In genomic region chr6:27176096-27176495, GRCh38 we compare ENCODE assay signal across 9 cellular contexts.
DNase-seq lines count a peak whose midpoint lies in the region; ATAC-seq and TF ChIP-seq lines count a peak whose summit lies in the region.
"Had no signal": no experiment of that assay in that cellular context is flagged by ENCODE, and none has a peak within 500 bp of the region (broad histone marks: within the 10 kb centered on the region; RNA-seq: fewer than 3 reads in every experiment).

No MANE protein-coding gene starts in this region.

- peaks cover 5% of the 10 kb centered on the region for H3K79me2 ChIP-seq in trophoblast cell (ENCODE audit: control insufficient read depth, insufficient read depth, low read length, poor library complexity)

- H3K14ac ChIP-seq in trophoblast cell (ENCODE audit: low read length) = no peak overlapping the region

- H4K91ac ChIP-seq in trophoblast cell (ENCODE audit: low read depth, low read length) = no peak overlapping the region

- no peaks in the 10 kb centered on the region for H3K9me3 ChIP-seq in trophoblast cell (ENCODE audit: insufficient read depth, low read depth, low read length)
- H3K9me3 ChIP-seq: spleen had no signal

- no peak overlapping the region for H2AK5ac ChIP-seq in trophoblast cell (ENCODE audit: low read length)

- TF ChIP-seq POLR2A in NB4 (IDR thresholded peaks at IDR 0.05; ENCODE audit: extremely low read depth, insufficient read length) (no peak), erythroblast (IDR thresholded peaks at IDR 0.05; ENCODE audit: low read length) (no peak)

- peak overlapping the region; percentile 64 for H3K27ac ChIP-seq in trophoblast cell (ENCODE audit: low read depth, low read length)

- H3K4me3 ChIP-seq in GM12865 (ENCODE audit: low read depth, low read length) = no peak overlapping the region
- H3K4me3 ChIP-seq in NB4 (ENCODE audit: low read depth, low read length) = no peak overlapping the region
- H3K4me3 ChIP-seq in cardiac fibroblast (replicated peaks in 1 of 2; ENCODE audit: low read depth in 2 of 2, low read length in 2 of 2) = no peak overlapping the region
- H3K4me3 ChIP-seq in trophoblast cell (ENCODE audit: low read depth, low read length) = no peak overlapping the region

- no peak overlapping the region for H2BK120ac ChIP-seq in trophoblast cell (ENCODE audit: insufficient read depth, low read length, poor library complexity)

- H3K79me1 ChIP-seq in trophoblast cell (ENCODE audit: low read length) = peaks cover 14% of the 10 kb centered on the region

- H3K4me2 ChIP-seq in trophoblast cell (ENCODE audit: low read length) = peak overlapping the region; percentile 54

- no peak overlapping the region for H2BK12ac ChIP-seq in trophoblast cell (ENCODE audit: low read length)

- no peak overlapping the region for H4K12ac ChIP-seq in trophoblast cell (ENCODE audit: low read depth, low read length)

- no peak for TF ChIP-seq CTCF in GM12865 (IDR thresholded peaks at IDR 0.05; ENCODE audit: insufficient read depth, low read depth, low read length, missing control alignments)
- no peak for TF ChIP-seq CTCF in NB4 (IDR thresholded peaks at IDR 0.05; ENCODE audit: low read depth, low read length)
- TF ChIP-seq CTCF in cardiac fibroblast (IDR thresholded peaks at IDR 0.05; ENCODE audit: low read depth, low read length) = no peak

- ATAC-seq in GM21390 (IDR thresholded peaks at IDR 0.05; ENCODE audit: unreplicated experiment) = no peak
- ATAC-seq: foreskin keratinocyte had no signal

- H3K36me3 ChIP-seq in trophoblast cell (ENCODE audit: control insufficient read depth in 1 of 2, insufficient read depth in 2 of 2, low read length in 2 of 2) = no peaks in the 10 kb centered on the region
- H3K36me3 ChIP-seq: spleen had no signal

- no peak overlapping the region for H3K9ac ChIP-seq in trophoblast cell (ENCODE audit: low read length)

- H3K4ac ChIP-seq in trophoblast cell (ENCODE audit: low read depth, low read length) = no peak overlapping the region

- H2AFZ ChIP-seq in trophoblast cell (ENCODE audit: insufficient read depth, low read length, poor library complexity) = no peak overlapping the region

- no peaks in the 10 kb centered on the region for H3K27me3 ChIP-seq in trophoblast cell (ENCODE audit: insufficient read depth, low read length)
- H3K27me3 ChIP-seq: foreskin keratinocyte, spleen had no signal

- no CpG with 5 or more reads among the region's 9 CpGs for whole genome bisulfite sequencing in trophoblast cell (ENCODE audit: extremely low coverage, insufficient coverage, insufficient read length)

- DNase-seq in GM12865 (ENCODE audit: low read depth) = peak; percentile 13
- DNase-seq in NB4 (ENCODE audit: low read depth) = peak; percentile 31
- DNase-seq in cardiac fibroblast (ENCODE audit: low read depth in 2 of 2) = peak; percentile 17 to 25
- DNase-seq in trophoblast cell = peak; percentile 79 to 81
- DNase-seq in erythroblast (lab: John Stamatoyannopoulos, UW) = no peak
- no peak for DNase-seq in GF-D8 (lab: John Stamatoyannopoulos, UW)
- DNase-seq: spleen had no signal

- no peak overlapping the region for H3K23ac ChIP-seq in trophoblast cell (ENCODE audit: low read length)

- no peak overlapping the region for H3K18ac ChIP-seq in trophoblast cell (ENCODE audit: low read length)

- no peak overlapping the region for H2BK5ac ChIP-seq in trophoblast cell (ENCODE audit: low read depth, low read length, poor library complexity)

- H3K4me1 ChIP-seq in trophoblast cell (ENCODE audit: control insufficient read depth in 1 of 2, insufficient read depth in 2 of 2, low read length in 2 of 2) = peaks cover 0 to 5% of the 10 kb centered on the region in 2 experiments
- H3K4me1 ChIP-seq: foreskin keratinocyte had no signal

- no peak overlapping the region for H4K8ac ChIP-seq in trophoblast cell (ENCODE audit: low read depth, low read length)

Comparison
In these comparisons a context has a peak if more than half of its experiments do, and no peak if none do; other contexts are left out.
1. DNase-seq: peak in GM12865 (single experiment), NB4 (single experiment), cardiac fibroblast (2 of 2) and trophoblast cell (2 of 2); none in erythroblast (0 of 2) and GF-D8 (single experiment).